Comparison of ENCODE assay signal across 9 cellular contexts in the genomic region with DNA sequence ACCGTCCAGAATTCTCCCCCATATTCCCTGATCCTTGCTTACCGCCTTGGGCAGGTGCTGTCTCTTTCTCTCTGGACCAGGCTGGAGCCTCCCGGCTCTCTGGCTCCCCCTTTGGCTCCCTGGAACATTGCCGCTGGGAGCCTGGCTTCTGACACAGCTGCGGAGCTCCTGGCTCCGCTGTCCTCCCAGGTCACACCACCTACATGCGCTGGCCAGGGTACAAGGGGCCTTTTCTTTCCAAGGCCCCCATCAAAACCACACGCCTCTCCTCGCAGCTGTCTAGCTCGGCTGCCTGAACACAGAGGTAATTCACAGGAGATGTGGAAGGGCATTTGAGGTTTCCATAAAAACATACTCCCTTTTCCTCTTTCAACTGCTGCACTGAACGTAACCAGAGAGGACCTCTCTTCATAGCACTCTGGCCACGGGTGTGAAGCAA. TPM values are rescaled to one million over a fixed set of nuclear protein-coding genes. Genes with fewer than 3 reads are reported as not detected.
DNase-seq lines count a peak whose midpoint lies in the region; ATAC-seq and TF ChIP-seq lines count a peak whose summit lies in the region.
"Had no signal": no experiment of that assay in that cellular context is flagged by ENCODE, and none has a peak within 500 bp of the region (broad histone marks: within the 10 kb centered on the region; RNA-seq: fewer than 3 reads in every experiment).

No MANE protein-coding gene starts in this region.

- peak in 1 of 7 experiments; percentile 21 for DNase-seq in CD8-positive, alpha-beta T cell
- DNase-seq in NCI-H1694 treated with DMSO at 0.1 percent for 48 hours (lab: John Stamatoyannopoulos, UW) = peak; percentile 69
- no peak for DNase-seq in esophagus squamous epithelium (lab: John Stamatoyannopoulos, UW)

- no peaks in the 10 kb centered on the region for H3F3A ChIP-seq in neural cell (ENCODE audit: insufficient read depth, low read length, poor library complexity, severe bottlenecking)

- WGBS in esophagus squamous epithelium, 2 donors = 46 to 58% methylated on average over 5 to 6 of the region's 12 CpGs

- intact Hi-C loops in CD8-positive, alpha-beta T cell (cut with DNase I, micrococcal nuclease) = no loop called here
- intact Hi-C loops in esophagus squamous epithelium (cut with DNase I) = no loop called here

- no peaks in the 10 kb centered on the region for H3K4me1 ChIP-seq in CD8-positive, alpha-beta T cell (ENCODE audit: insufficient read depth, low read length)
- H3K4me1 ChIP-seq in esophagus squamous epithelium = peaks cover 0 to 4% (median 0%) of the 10 kb centered on the region in 3 donors

- CTCF ChIA-PET in CD8-positive, alpha-beta T cell (lab: Charles Lee) = interaction anchor here (1.0 to 3.8 kb wide), 3 partner anchors 11 to 74 kb away, joined by 3 to 24 read pairs (median 6); no protein-coding TSS in a partner anchor

- no peak for TF ChIP-seq POLR2A in esophagus squamous epithelium (IDR thresholded peaks at IDR 0.05)

- no peak for TF ChIP-seq RAD21 in neural cell (conservative IDR thresholded peaks at IDR 0.05)

- H3K36me3 ChIP-seq in CD8-positive, alpha-beta T cell (ENCODE audit: insufficient read depth, low read length) = no peaks in the 10 kb centered on the region
- no peaks in the 10 kb centered on the region for H3K36me3 ChIP-seq in esophagus squamous epithelium
- no peaks in the 10 kb centered on the region for H3K36me3 ChIP-seq in neural cell (ENCODE audit: insufficient read depth, low read length)

- H3K9me3 ChIP-seq in CD8-positive, alpha-beta T cell (ENCODE audit: low read length) = no peaks in the 10 kb centered on the region
- no peaks in the 10 kb centered on the region for H3K9me3 ChIP-seq in esophagus squamous epithelium
- no peaks in the 10 kb centered on the region for H3K9me3 ChIP-seq in neural cell (ENCODE audit: low read length)

- H3K4me3 Mint-ChIP-seq in CD8-positive, alpha-beta T cell = no peak overlapping the region

- no peak overlapping the region for H2AFZ ChIP-seq in neural cell (ENCODE audit: low read depth, low read length)

- no peaks in the 10 kb centered on the region for H4K20me1 ChIP-seq in neural cell (ENCODE audit: insufficient read depth)

- no peak overlapping the region for H3K27ac Mint-ChIP-seq in CD8-positive, alpha-beta T cell

- H3K27me3 ChIP-seq in CD8-positive, alpha-beta T cell (ENCODE audit: insufficient read depth, low read length) = no peaks in the 10 kb centered on the region
- H3K27me3 ChIP-seq in esophagus squamous epithelium (peaks cover 0 to 35% (median 0%) of the 10 kb centered on the region in 4 donors), neural cell (ENCODE audit: insufficient read depth, low read depth, low read length) (no peaks in the 10 kb centered on the region)

- no peaks in the 10 kb centered on the region for H3K36me3 Mint-ChIP-seq in CD8-positive, alpha-beta T cell

- no peak for ATAC-seq in CD8-positive, alpha-beta T cell
- peak; percentile 60 for ATAC-seq in GM21576 (IDR thresholded peaks at IDR 0.05; ENCODE audit: unreplicated experiment)
- ATAC-seq in HG02840 (IDR thresholded peaks at IDR 0.05; ENCODE audit: low FRiP score, unreplicated experiment) = no peak
- ATAC-seq in HG02588 (IDR thresholded peaks at IDR 0.05; ENCODE audit: unreplicated experiment) = no peak

- no peak overlapping the region for H3K27ac ChIP-seq in CD8-positive, alpha-beta T cell (ENCODE audit: low read depth, low read length)
- H3K27ac ChIP-seq in VCaP (no peak overlapping the region), esophagus squamous epithelium (no peak overlapping the region), neural cell (ENCODE audit: low read length) (no peak overlapping the region)

- no peak overlapping the region for H3K4me2 ChIP-seq in neural cell (ENCODE audit: low read length)

- TF ChIP-seq EP300 in neural cell (conservative IDR thresholded peaks at IDR 0.05; ENCODE audit: poor library complexity, severe bottlenecking) = no peak

- no peak overlapping the region for H3K9ac ChIP-seq in neural cell (ENCODE audit: low read length)

- TF ChIP-seq CTCF in CD8-positive, alpha-beta T cell (IDR thresholded peaks at IDR 0.05) = peak; percentile 30
- TF ChIP-seq CTCF in VCaP (conservative IDR thresholded peaks at IDR 0.05) (peak; percentile 82), esophagus squamous epithelium (IDR thresholded peaks at IDR 0.05) (peak in 5 of 6 experiments; percentile 39 to 56 (median 51)), neural cell (IDR thresholded peaks at IDR 0.05; ENCODE audit: poor library complexity, severe bottlenecking) (peak; percentile 18)

- H3K27me3 Mint-ChIP-seq in CD8-positive, alpha-beta T cell (ENCODE audit: low read depth) = peaks cover 37% of the 10 kb centered on the region

- H3K79me2 ChIP-seq in neural cell (replicated peaks; ENCODE audit: insufficient read depth, low read length) = no peaks in the 10 kb centered on the region

- H3K4me3 ChIP-seq in CD8-positive, alpha-beta T cell (ENCODE audit: low read depth, low read length) = no peak overlapping the region
- no peak overlapping the region for H3K4me3 ChIP-seq in esophagus squamous epithelium
- no peak overlapping the region for H3K4me3 ChIP-seq in neural cell (ENCODE audit: low read length)

- POLR2A ChIA-PET in CD8-positive, alpha-beta T cell (lab: Charles Lee) = no interaction called here

- H3K9me2 ChIP-seq in neural cell (ENCODE audit: insufficient read depth, low read length) = no peaks in the 10 kb centered on the region

- H3K9me3 Mint-ChIP-seq in CD8-positive, alpha-beta T cell = no peaks in the 10 kb centered on the region

- peaks cover 3% of the 10 kb centered on the region for H3K4me1 Mint-ChIP-seq in CD8-positive, alpha-beta T cell (ENCODE audit: low read depth)

TF ChIP-seq in neural cell, 6 proteins besides CTCF, POLR2A, EP300 and RAD21:
- TF ChIP-seq, protein P1, sequence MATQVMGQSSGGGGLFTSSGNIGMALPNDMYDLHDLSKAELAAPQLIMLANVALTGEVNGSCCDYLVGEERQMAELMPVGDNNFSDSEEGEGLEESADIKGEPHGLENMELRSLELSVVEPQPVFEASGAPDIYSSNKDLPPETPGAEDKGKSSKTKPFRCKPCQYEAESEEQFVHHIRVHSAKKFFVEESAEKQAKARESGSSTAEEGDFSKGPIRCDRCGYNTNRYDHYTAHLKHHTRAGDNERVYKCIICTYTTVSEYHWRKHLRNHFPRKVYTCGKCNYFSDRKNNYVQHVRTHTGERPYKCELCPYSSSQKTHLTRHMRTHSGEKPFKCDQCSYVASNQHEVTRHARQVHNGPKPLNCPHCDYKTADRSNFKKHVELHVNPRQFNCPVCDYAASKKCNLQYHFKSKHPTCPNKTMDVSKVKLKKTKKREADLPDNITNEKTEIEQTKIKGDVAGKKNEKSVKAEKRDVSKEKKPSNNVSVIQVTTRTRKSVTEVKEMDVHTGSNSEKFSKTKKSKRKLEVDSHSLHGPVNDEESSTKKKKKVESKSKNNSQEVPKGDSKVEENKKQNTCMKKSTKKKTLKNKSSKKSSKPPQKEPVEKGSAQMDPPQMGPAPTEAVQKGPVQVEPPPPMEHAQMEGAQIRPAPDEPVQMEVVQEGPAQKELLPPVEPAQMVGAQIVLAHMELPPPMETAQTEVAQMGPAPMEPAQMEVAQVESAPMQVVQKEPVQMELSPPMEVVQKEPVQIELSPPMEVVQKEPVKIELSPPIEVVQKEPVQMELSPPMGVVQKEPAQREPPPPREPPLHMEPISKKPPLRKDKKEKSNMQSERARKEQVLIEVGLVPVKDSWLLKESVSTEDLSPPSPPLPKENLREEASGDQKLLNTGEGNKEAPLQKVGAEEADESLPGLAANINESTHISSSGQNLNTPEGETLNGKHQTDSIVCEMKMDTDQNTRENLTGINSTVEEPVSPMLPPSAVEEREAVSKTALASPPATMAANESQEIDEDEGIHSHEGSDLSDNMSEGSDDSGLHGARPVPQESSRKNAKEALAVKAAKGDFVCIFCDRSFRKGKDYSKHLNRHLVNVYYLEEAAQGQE (IDR thresholded peaks at IDR 0.05; ENCODE audit: borderline replicate concordance) = no peak
- TF ChIP-seq EZH2 (IDR thresholded peaks at IDR 0.05; ENCODE audit: borderline replicate concordance, insufficient read depth, low read length, poor library complexity, severe bottlenecking) = no peak
- TF ChIP-seq MXI1 (conservative IDR thresholded peaks at IDR 0.05; ENCODE audit: poor library complexity, severe bottlenecking) = no peak
- TF ChIP-seq TAF1 (IDR thresholded peaks at IDR 0.05; ENCODE audit: low read depth) = no peak
- no peak for TF ChIP-seq POLR2AphosphoS5 (IDR thresholded peaks at IDR 0.05)
- TF ChIP-seq SMC3 (conservative IDR thresholded peaks at IDR 0.05; ENCODE audit: poor library complexity) = no peak

RNA-seq across cellular contexts. Expression of a gene that starts 7.5 kb away (rescaled TPM):
- not detected for total RNA-seq in CD8-positive, alpha-beta T cell
- total RNA-seq in esophagus squamous epithelium = under 1 TPM in 1 of 4 donors, not detected in 3; under 0.01 TPM
- not detected in 2 replicates for polyA plus RNA-seq in neural cell
- 0.24 TPM in 1 of 2 replicates, not detected in the other for polyA minus RNA-seq in neural cell
- total RNA-seq: glomerular endothelial cell had no signal

Comparison
In these comparisons a context has a peak if more than half of its experiments do, and no peak if none do; other contexts are left out.
1. CTCF ChIP-seq: peak in every context shown above with its lines; median percentile 82 in VCaP; 51 in esophagus squamous epithelium; 30 in CD8-positive, alpha-beta T cell; 18 in neural cell.